23 cellular contexts compared by ENCODE assay signal in genomic region chr22:46863794-46864193, GRCh38.
"Had no signal": no experiment of that assay in that cellular context is flagged by ENCODE, and none has a peak within 500 bp of the region (broad histone marks: within the 10 kb centered on the region; RNA-seq: fewer than 3 reads in every experiment).

No MANE protein-coding gene starts in this region.

- DNase-seq: activated CD4-positive, alpha-beta T cell treated with anti-CD3 and anti-CD28 coated beads for 4 hours; activated CD4-positive, alpha-beta T cell treated with anti-CD3 and anti-CD28 coated beads, Interleukin-2, amount 50 U/mL, for 48 hours; activated CD4-positive, CD25-positive, alpha-beta regulatory T cell; activated effector memory CD4-positive, alpha-beta T cell treated with anti-CD3 and anti-CD28 coated beads, Interleukin-2, amount 50 U/mL, for 16 hours; activated naive CD4-positive, alpha-beta T cell treated with anti-CD3 and anti-CD28 coated beads, Interleukin-2, amount 50 U/mL, for 16 hours; activated naive CD8-positive, alpha-beta T cell treated with anti-CD3 and anti-CD28 coated beads, Interleukin-2, amount 50 U/mL, for 24 hours; activated T-cell treated with anti-CD3 and anti-CD28 coated beads, Interleukin-2, amount 50 U/mL, for 72 hours; anterior cingulate cortex; dermis blood vessel endothelial cell; effector CD8-positive, alpha-beta T cell; foreskin keratinocyte; left cardiac atrium; lower lobe of right lung; naive thymus-derived CD4-positive, alpha-beta T cell; spleen; stimulated activated CD4-positive, alpha-beta T cell treated with anti-CD3 and anti-CD28 coated beads, Interleukin-4, amount 100 ng/mL, for 24 hours; substantia nigra; T-helper 17 cell had no signal

- H3K27ac ChIP-seq: foreskin keratinocyte, lower lobe of right lung, neural progenitor cell, prostate gland, tibial artery had no signal

- H3K4me3 Mint-ChIP-seq: activated naive CD8-positive, alpha-beta T cell treated with anti-CD3 and anti-CD28 coated beads, Interleukin-2, amount 50 U/mL, for 24 hours; activated T-cell treated with anti-CD3 and anti-CD28 coated beads, Interleukin-2, amount 50 U/mL, for 72 hours; brain; naive thymus-derived CD4-positive, alpha-beta T cell; neural progenitor cell; stimulated activated naive CD8-positive, alpha-beta T cell treated with anti-CD3 and anti-CD28 coated beads, Interleukin-15, Interleukin-2, amounts not matched to agents 100 ng/mL and 50 ng/mL, for 24 hours; T-helper 17 cell had no signal

- H3K4me1 Mint-ChIP-seq: brain, neural progenitor cell had no signal

- H3K4me2 ChIP-seq: neural progenitor cell had no signal

- H3K9ac ChIP-seq: neural progenitor cell had no signal

- ATAC-seq: activated naive CD8-positive, alpha-beta T cell treated with anti-CD3 and anti-CD28 coated beads, Interleukin-2, amount 50 U/mL, for 24 hours; activated T-cell treated with anti-CD3 and anti-CD28 coated beads, Interleukin-2, amount 50 U/mL, for 72 hours; foreskin keratinocyte; left cardiac atrium; lower lobe of right lung; naive thymus-derived CD4-positive, alpha-beta T cell; T-helper 17 cell had no signal

- H3K9me3 ChIP-seq: lower lobe of right lung, prostate gland, tibial artery had no signal

- H3K4me1 ChIP-seq: lower lobe of right lung, neural progenitor cell, prostate gland, tibial artery had no signal

- H3K36me3 ChIP-seq: lower lobe of right lung, neural progenitor cell, prostate gland, tibial artery had no signal

- H3K27me3 ChIP-seq: foreskin keratinocyte, neural progenitor cell, spleen, tibial artery had no signal

- H3K27me3 Mint-ChIP-seq: activated naive CD8-positive, alpha-beta T cell treated with anti-CD3 and anti-CD28 coated beads, Interleukin-2, amount 50 U/mL, for 24 hours; naive thymus-derived CD4-positive, alpha-beta T cell; stimulated activated naive CD8-positive, alpha-beta T cell treated with anti-CD3 and anti-CD28 coated beads, Interleukin-15, Interleukin-2, amounts not matched to agents 100 ng/mL and 50 ng/mL, for 24 hours; T-helper 17 cell had no signal

- H3K27ac Mint-ChIP-seq: activated naive CD8-positive, alpha-beta T cell treated with anti-CD3 and anti-CD28 coated beads, Interleukin-2, amount 50 U/mL, for 24 hours; activated T-cell treated with anti-CD3 and anti-CD28 coated beads, Interleukin-2, amount 50 U/mL, for 72 hours; brain; neural progenitor cell; stimulated activated naive CD8-positive, alpha-beta T cell treated with anti-CD3 and anti-CD28 coated beads, Interleukin-15, Interleukin-2, amounts not matched to agents 100 ng/mL and 50 ng/mL, for 24 hours; T-helper 17 cell had no signal

- H3K36me3 Mint-ChIP-seq: neural progenitor cell had no signal

- H2AFZ ChIP-seq: neural progenitor cell had no signal

- H3K4me3 ChIP-seq: lower lobe of right lung, neural progenitor cell, prostate gland, spleen, tibial artery had no signal
